ENCODE assay signal across 11 cellular contexts in genomic region chr9:129994947-129995346, GRCh38. TPM values are rescaled to one million over a fixed set of nuclear protein-coding genes. Genes with fewer than 3 reads are reported as not detected.
A peak's percentile ranks its signal among the peaks of the same experiment; 100 is the strongest.
DNase-seq lines count a peak whose midpoint lies in the region; ATAC-seq and TF ChIP-seq lines count a peak whose summit lies in the region.
"Had no signal": no experiment of that assay in that cellular context is flagged by ENCODE, and none has a peak within 500 bp of the region (broad histone marks: within the 10 kb centered on the region; RNA-seq: fewer than 3 reads in every experiment).

No MANE protein-coding gene starts in this region.

- WGBS in gastroesophageal sphincter (ENCODE audit: low coverage in 1 of 2), 2 donors, result 18 to 30% methylated on average over 4 of the region's 4 CpGs

- no peaks in the 10 kb centered on the region for H3K27me3 Mint-ChIP-seq in activated CD4-positive, alpha-beta memory T cell treated with anti-CD3 and anti-CD28 coated beads, Interleukin-2, amount 10 ng/mL, durations not matched to agents 7 days and 5 days
- H3K27me3 Mint-ChIP-seq in stimulated activated naive B cell treated with anti-CD40 and anti-IgM and Interleukin-4, amounts not matched to agents 10 μg/mL and 1 μg/mL and 100 μg/mL, for 72 hours, result no peaks in the 10 kb centered on the region

- peak overlapping the region; percentile 76 to 89 (median 82) for H3K27ac ChIP-seq in gastroesophageal sphincter

- H3K27me3 ChIP-seq in gastroesophageal sphincter, result no peaks in the 10 kb centered on the region

- no peak for TF ChIP-seq POLR2A in gastroesophageal sphincter (IDR thresholded peaks at IDR 0.05)

- H3K4me3 ChIP-seq in GM08714 (ENCODE audit: low read length) (peak overlapping the region; percentile 16; the same call in 1 of the 2 replicates), gastroesophageal sphincter (no peak overlapping the region)

- peaks cover 0 to 13% of the 10 kb centered on the region in 2 donors for H3K36me3 ChIP-seq in gastroesophageal sphincter

- TF ChIP-seq EP300 in gastroesophageal sphincter (IDR thresholded peaks at IDR 0.05), result no peak

- H3K9me3 Mint-ChIP-seq in activated CD4-positive, alpha-beta memory T cell treated with anti-CD3 and anti-CD28 coated beads, Interleukin-2, amount 10 ng/mL, durations not matched to agents 7 days and 5 days, result no peaks in the 10 kb centered on the region
- peaks cover 2 to 7% of the 10 kb centered on the region in 2 donors for H3K9me3 Mint-ChIP-seq in stimulated activated naive B cell treated with anti-CD40 and anti-IgM and Interleukin-4, amounts not matched to agents 10 μg/mL and 1 μg/mL and 100 μg/mL, for 72 hours

- no peak for TF ChIP-seq CTCF in gastroesophageal sphincter (IDR thresholded peaks at IDR 0.05)

- POLR2A ChIA-PET in activated CD4-positive, alpha-beta memory T cell treated with anti-CD3 and anti-CD28 coated beads, Interleukin-2, amount 10 ng/mL, durations not matched to agents 7 days and 5 days (lab: Charles Lee), result interaction anchor here (0.5 to 10.2 kb wide), 18 partner anchors 10 to 106 kb away, joined by 3 to 97 read pairs (median 5); partner anchors contain the start of genes FNBP1 and GPR107

- peak overlapping the region; percentile 87 for H3K27ac Mint-ChIP-seq in activated CD4-positive, alpha-beta memory T cell treated with anti-CD3 and anti-CD28 coated beads, Interleukin-2, amount 10 ng/mL, durations not matched to agents 7 days and 5 days
- H3K27ac Mint-ChIP-seq in stimulated activated naive B cell treated with anti-CD40 and anti-IgM and Interleukin-4, amounts not matched to agents 10 μg/mL and 1 μg/mL and 100 μg/mL, for 72 hours, result peak overlapping the region; percentile 97

- peak; percentile 31 for ATAC-seq in gastroesophageal sphincter
- peak in 1 of 2 donors; percentile 6 for ATAC-seq in stimulated activated naive B cell treated with anti-CD40 and anti-IgM and Interleukin-4, amounts not matched to agents 10 μg/mL and 1 μg/mL and 100 μg/mL, for 72 hours (replicated peaks)
- no peak for ATAC-seq in HG02840 (IDR thresholded peaks at IDR 0.05; ENCODE audit: low FRiP score, unreplicated experiment)

- peaks cover 81% of the 10 kb centered on the region for H3K4me1 Mint-ChIP-seq in activated CD4-positive, alpha-beta memory T cell treated with anti-CD3 and anti-CD28 coated beads, Interleukin-2, amount 10 ng/mL, durations not matched to agents 7 days and 5 days
- H3K4me1 Mint-ChIP-seq in stimulated activated naive B cell treated with anti-CD40 and anti-IgM and Interleukin-4, amounts not matched to agents 10 μg/mL and 1 μg/mL and 100 μg/mL, for 72 hours, result peaks cover 46 to 73% of the 10 kb centered on the region in 2 donors

- DNase-seq in activated CD4-positive, alpha-beta memory T cell treated with anti-CD3 and anti-CD28 coated beads, Interleukin-2, amount 10 ng/mL, durations not matched to agents 7 days and 5 days, result no peak
- no peak for DNase-seq in stimulated activated naive B cell treated with anti-CD40 and anti-IgM and Interleukin-4, amounts not matched to agents 10 μg/mL and 1 μg/mL and 100 μg/mL, for 72 hours
- no peak for DNase-seq in stimulated activated CD4-positive, alpha-beta T cell treated with anti-CD3 and anti-CD28 coated beads, Interleukin-1b, Interleukin-23, amount 100 ng/mL, for 48 hours
- DNase-seq in NCI-H2107 (lab: John Stamatoyannopoulos, UW) (no peak), LoVo (ENCODE audit: low spot score) (no peak)
- DNase-seq: MM.1S, retina, T1000 had no signal

- peaks cover 5 to 93% (median 33%) of the 10 kb centered on the region in 3 donors for H3K4me1 ChIP-seq in gastroesophageal sphincter

- H3K4me3 Mint-ChIP-seq in activated CD4-positive, alpha-beta memory T cell treated with anti-CD3 and anti-CD28 coated beads, Interleukin-2, amount 10 ng/mL, durations not matched to agents 7 days and 5 days, result peak overlapping the region; percentile 49
- peak overlapping the region; percentile 49 to 72 for H3K4me3 Mint-ChIP-seq in stimulated activated naive B cell treated with anti-CD40 and anti-IgM and Interleukin-4, amounts not matched to agents 10 μg/mL and 1 μg/mL and 100 μg/mL, for 72 hours

- no peaks in the 10 kb centered on the region for H3K9me3 ChIP-seq in gastroesophageal sphincter

- H3K36me3 Mint-ChIP-seq in activated CD4-positive, alpha-beta memory T cell treated with anti-CD3 and anti-CD28 coated beads, Interleukin-2, amount 10 ng/mL, durations not matched to agents 7 days and 5 days (ENCODE audit: low read depth), result peaks cover 57% of the 10 kb centered on the region
- peaks cover 46 to 70% of the 10 kb centered on the region in 2 donors for H3K36me3 Mint-ChIP-seq in stimulated activated naive B cell treated with anti-CD40 and anti-IgM and Interleukin-4, amounts not matched to agents 10 μg/mL and 1 μg/mL and 100 μg/mL, for 72 hours

- CTCF ChIA-PET in activated CD4-positive, alpha-beta memory T cell treated with anti-CD3 and anti-CD28 coated beads, Interleukin-2, amount 10 ng/mL, durations not matched to agents 7 days and 5 days (lab: Charles Lee), result interaction anchor here (1.2 to 2.1 kb wide), 4 partner anchors 13 to 109 kb away, joined by 3 to 8 read pairs (median 4); no protein-coding TSS in a partner anchor

RNA-seq across cellular contexts. Expression of gene FNBP1, which starts 48.0 kb away (rescaled TPM):
- total RNA-seq in activated CD4-positive, alpha-beta memory T cell treated with anti-CD3 and anti-CD28 coated beads, Interleukin-2, amount 10 ng/mL, durations not matched to agents 7 days and 5 days, result 100 to 1,000 TPM; 208 to 213 TPM
- 100 to 1,000 TPM; 119 to 343 (median 188) TPM for total RNA-seq in gastroesophageal sphincter

RNA-seq across cellular contexts. Expression of gene GPR107, which starts 58.8 kb away (rescaled TPM):
- 10 to 100 TPM; 25.1 to 26.3 TPM for total RNA-seq in activated CD4-positive, alpha-beta memory T cell treated with anti-CD3 and anti-CD28 coated beads, Interleukin-2, amount 10 ng/mL, durations not matched to agents 7 days and 5 days
- 10 to 100 TPM; 24.2 to 38.4 (median 30.4) TPM for total RNA-seq in gastroesophageal sphincter
